Comparison of ENCODE assay signal across 19 cellular contexts in genomic region chr18:28002841-28003240, GRCh38.
DNase-seq lines count a peak whose midpoint lies in the region; ATAC-seq, FAIRE-seq and TF ChIP-seq lines count a peak whose summit lies in the region.
"Had no signal": no experiment of that assay in that cellular context is flagged by ENCODE, and none has a peak within 500 bp of the region (broad histone marks: within the 10 kb centered on the region; RNA-seq: fewer than 3 reads in every experiment).

No MANE protein-coding gene starts in this region.

- POLR2A ChIA-PET in Caco-2 (lab: Charles Lee): no interaction called here

- peaks cover 0 to 30% (median 8%) of the 10 kb centered on the region in 12 donors for H3K4me1 ChIP-seq in heart left ventricle
- peaks cover 0 to 3% of the 10 kb centered on the region in 2 donors for H3K4me1 ChIP-seq in right atrium auricular region
- H3K4me1 ChIP-seq in adipocyte (ENCODE audit: control insufficient read depth, insufficient read depth, low read length): peaks cover 5% of the 10 kb centered on the region
- no peaks in the 10 kb centered on the region for H3K4me1 ChIP-seq in small intestine (ENCODE audit: control insufficient read depth in 2 of 2, insufficient read depth in 1 of 2, low read depth in 1 of 2, low read length in 1 of 2)
- no peaks in the 10 kb centered on the region for H3K4me1 ChIP-seq in Caco-2
- H3K4me1 ChIP-seq: SJCRH30 had no signal

- H3K36me3 ChIP-seq in heart left ventricle: peaks cover 0 to 70% (median 10%) of the 10 kb centered on the region in 9 donors
- peaks cover 36% of the 10 kb centered on the region for H3K36me3 ChIP-seq in right atrium auricular region
- H3K36me3 ChIP-seq in adipocyte (ENCODE audit: control insufficient read depth, insufficient read depth, low read length, severe bottlenecking): peaks cover 4% of the 10 kb centered on the region
- no peaks in the 10 kb centered on the region for H3K36me3 ChIP-seq in small intestine (ENCODE audit: control insufficient read depth in 2 of 2, insufficient read depth in 2 of 2, low read length in 2 of 2)
- H3K36me3 ChIP-seq in Caco-2 (ENCODE audit: control insufficient read depth, insufficient read depth, low read length): no peaks in the 10 kb centered on the region
- H3K36me3 ChIP-seq: SJCRH30 had no signal

- no peak for DNase-seq in heart left ventricle
- DNase-seq in right atrium auricular region (ENCODE audit: low spot score): no peak
- DNase-seq in adipocyte (ENCODE audit: low read depth): peak; percentile 19
- DNase-seq in globus pallidus (ENCODE audit: low spot score): peak; percentile 66
- DNase-seq in putamen (ENCODE audit: low spot score): peak; percentile 33
- no peak for DNase-seq in small intestine
- no peak for DNase-seq in GM19238 (ENCODE audit: insufficient read length, low spot score)
- no peak for DNase-seq in Caco-2
- DNase-seq: DMS153, NCI-H1417 treated with DMSO at 0.1 percent for 48 hours, NCI-H1930, NCI-H748 treated with DMSO at 0.1 percent for 48 hours, SJCRH30 had no signal

- 64 to 74% (median 67%) methylated on average over 5 of the region's 5 CpGs for WGBS in heart left ventricle, 4 donors
- WGBS in small intestine, 3 donors: 62 to 79% (median 64%) methylated on average over 5 of the region's 5 CpGs

- H3K27me3 ChIP-seq in heart left ventricle (no peaks in the 10 kb centered on the region), right atrium auricular region (no peaks in the 10 kb centered on the region), adipocyte (replicated peaks; ENCODE audit: control insufficient read depth, insufficient read depth, low read length) (no peaks in the 10 kb centered on the region), small intestine (ENCODE audit: control insufficient read depth in 2 of 2, insufficient read depth in 2 of 2, low read length in 2 of 2) (no peaks in the 10 kb centered on the region), Caco-2 (replicated peaks; ENCODE audit: control insufficient read depth, insufficient read depth, low read length) (no peaks in the 10 kb centered on the region)
- H3K27me3 ChIP-seq: BLaER1 treated with 17β-estradiol and CSF1 and Interleukin-3, amounts not matched to agents 10 nM and 100 nM; SJCRH30 had no signal

- no peaks in the 10 kb centered on the region for H3K9me3 Mint-ChIP-seq in Caco-2 (ENCODE audit: unreplicated experiment)

- BruUV-seq in Caco-2 (replicated peaks; lab: Mats Ljungman, UMichigan): no TSS peak

- no peak overlapping the region for H3K4me3 ChIP-seq in heart left ventricle
- no peak overlapping the region for H3K4me3 ChIP-seq in right atrium auricular region
- H3K4me3 ChIP-seq in adipocyte (ENCODE audit: low read length): no peak overlapping the region
- H3K4me3 ChIP-seq in small intestine (ENCODE audit: low read depth in 1 of 2, low read length in 2 of 2): no peak overlapping the region
- H3K4me3 ChIP-seq in Caco-2 (ENCODE audit: low read depth, low read length): no peak overlapping the region
- H3K4me3 ChIP-seq: BLaER1 treated with 17β-estradiol and CSF1 and Interleukin-3, amounts not matched to agents 10 nM and 100 nM; GM12878; SJCRH30 had no signal

- H3K9ac ChIP-seq in adipocyte (ENCODE audit: low read length): no peak overlapping the region
- H3K9ac ChIP-seq: BLaER1 treated with 17β-estradiol and CSF1 and Interleukin-3, amounts not matched to agents 10 nM and 100 nM had no signal

- no peak for FAIRE-seq in small intestine (lab: Jason Lieb, UNC)
- FAIRE-seq: GM12878, HTR-8/SVneo had no signal

- H3K27ac ChIP-seq in heart left ventricle (peak overlapping the region in 8 of 12 donors; percentile 12 to 68 (median 40)), right atrium auricular region (peak overlapping the region in 1 of 2 donors; percentile 58), small intestine (ENCODE audit: low read depth in 1 of 2, low read length in 1 of 2) (no peak overlapping the region)
- H3K27ac ChIP-seq: HL-60, RWPE1, SJCRH30 had no signal

- no peaks in the 10 kb centered on the region for H3K27me3 Mint-ChIP-seq in Caco-2 (ENCODE audit: insufficient read depth, unreplicated experiment)

- H3K9me3 ChIP-seq in heart left ventricle: no peaks in the 10 kb centered on the region
- no peaks in the 10 kb centered on the region for H3K9me3 ChIP-seq in right atrium auricular region
- no peaks in the 10 kb centered on the region for H3K9me3 ChIP-seq in adipocyte (ENCODE audit: control insufficient read depth, low read length)
- no peaks in the 10 kb centered on the region for H3K9me3 ChIP-seq in small intestine (ENCODE audit: control insufficient read depth, low read depth)
- H3K9me3 ChIP-seq in Caco-2: no peaks in the 10 kb centered on the region
- H3K9me3 ChIP-seq: SJCRH30 had no signal

- TF ChIP-seq CTCF in heart left ventricle (IDR thresholded peaks at IDR 0.05) (no peak), right atrium auricular region (IDR thresholded peaks at IDR 0.05) (no peak), Caco-2 (IDR thresholded peaks at IDR 0.05; ENCODE audit: insufficient read depth in 1 of 2, low read depth in 1 of 2, low read length in 1 of 2, severe bottlenecking in 1 of 2, unreplicated experiment in 1 of 2) (no peak)

- CTCF ChIA-PET in Caco-2 (lab: Charles Lee): no interaction called here

- no peaks in the 10 kb centered on the region for H3K36me3 Mint-ChIP-seq in Caco-2 (ENCODE audit: insufficient read depth, unreplicated experiment)

- no peak for ATAC-seq in heart left ventricle
- ATAC-seq: GM12878, HCT116 had no signal

- no peak overlapping the region for H3K27ac Mint-ChIP-seq in Caco-2 (ENCODE audit: unreplicated experiment)

- no peaks in the 10 kb centered on the region for H3K4me1 Mint-ChIP-seq in Caco-2 (ENCODE audit: low read depth, unreplicated experiment)

- no peak for TF ChIP-seq POLR2A in heart left ventricle (IDR thresholded peaks at IDR 0.05)

- intact Hi-C loops in heart left ventricle (cut with DNase I): loop anchor here in 1 of 10 donors (10.0 kb wide), 1 partner anchor 172 kb away; the partner anchor contains the start of gene CDH2
- intact Hi-C loops in Caco-2 (cut with micrococcal nuclease; ENCODE audit: unreplicated experiment): no loop called here

- no peak overlapping the region for H3K4me3 Mint-ChIP-seq in Caco-2 (ENCODE audit: unreplicated experiment)

Comparison
In these comparisons a context has a peak if more than half of its experiments do, and no peak if none do; other contexts are left out.
1. DNase-seq: peak in adipocyte (single experiment), globus pallidus (single experiment) and putamen (single experiment); none in heart left ventricle (0 of 5), right atrium auricular region (single experiment), small intestine (single experiment), GM19238 (single experiment) and Caco-2 (0 of 2).
2. H3K27ac ChIP-seq: peak in heart left ventricle (8 of 12); none in small intestine (0 of 2).